7 cellular contexts compared by ENCODE assay signal in the genomic region with DNA sequence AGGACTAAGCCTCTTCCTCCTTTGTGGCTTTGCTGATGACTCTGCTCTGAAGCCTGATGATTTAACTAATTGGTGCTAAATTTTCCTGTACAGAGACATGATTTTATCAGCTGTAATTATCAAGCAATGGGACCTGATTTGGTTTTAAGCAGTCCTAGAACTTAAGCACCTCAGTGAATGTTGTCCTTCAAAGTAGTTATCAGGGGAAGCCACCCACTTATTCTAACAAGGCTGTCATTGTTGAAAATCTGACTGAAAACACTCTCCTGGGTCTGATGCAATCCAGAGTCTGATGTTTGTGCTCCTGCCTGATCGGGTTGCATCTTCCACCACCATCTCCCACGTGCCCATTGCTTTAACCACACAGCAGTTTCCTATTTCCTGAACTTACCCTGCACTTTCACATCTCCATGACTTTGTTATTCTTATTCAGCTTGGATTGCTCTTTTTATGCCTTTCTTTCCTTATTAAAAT. TPM values are rescaled to one million over a fixed set of nuclear protein-coding genes. Genes with fewer than 3 reads are reported as not detected.
DNase-seq lines count a peak whose midpoint lies in the region; ATAC-seq, FAIRE-seq and TF ChIP-seq lines count a peak whose summit lies in the region.

No MANE protein-coding gene starts in this region.

- no peak overlapping the region for H3K23ac ChIP-seq in H1 (ENCODE audit: insufficient read length)

- no peak overlapping the region for H3K9ac ChIP-seq in H1 (replicated peaks in 1 of 4; ENCODE audit: extremely low read depth in 1 of 4, low read depth in 3 of 4, low read length in 3 of 4)

- H3K14ac ChIP-seq in H1 (ENCODE audit: insufficient read length) = no peak overlapping the region

- no peaks in the 10 kb centered on the region for H3K79me2 ChIP-seq in H1 (ENCODE audit: control insufficient read depth in 1 of 2, insufficient read depth in 2 of 2, low read length in 2 of 2)

- peak overlapping the region; percentile 61 for H2AFZ ChIP-seq in H1 (ENCODE audit: low read length)

- ATAC-seq in HG02981 (IDR thresholded peaks at IDR 0.05; ENCODE audit: unreplicated experiment) (peak; percentile 28), GM21576 (IDR thresholded peaks at IDR 0.05; ENCODE audit: unreplicated experiment) (no peak)

- H3K4me2 ChIP-seq in H1 (ENCODE audit: insufficient read depth in 1 of 2, low read depth in 2 of 2, low read length in 2 of 2) = no peak overlapping the region

- intact Hi-C loops in spleen (cut with DNase I; ENCODE audit: low total_unique reads) = loop anchor here (5.0 to 10.0 kb wide), 2 partner anchors 157 to 369 kb away; no protein-coding TSS in a partner anchor

- no peak overlapping the region for H4K91ac ChIP-seq in H1 (replicated peaks; ENCODE audit: insufficient read length, low read length)

- H3K27me3 ChIP-seq in H1 (replicated peaks in 1 of 4; ENCODE audit: control insufficient read depth in 3 of 4, extremely low read depth in 1 of 4, insufficient read depth in 3 of 4, low read length in 3 of 4) = no peaks in the 10 kb centered on the region
- no peaks in the 10 kb centered on the region for H3K27me3 ChIP-seq in spleen (replicated peaks in 1 of 7)

- no peaks in the 10 kb centered on the region for H3K36me3 ChIP-seq in H1 (ENCODE audit: control insufficient read depth in 2 of 4, insufficient read depth in 4 of 4, low read length in 3 of 4)
- no peaks in the 10 kb centered on the region for H3K36me3 ChIP-seq in spleen

- POLR2A ChIA-PET in H1 (lab: Charles Lee; ENCODE audit: partially characterized antibody) = no interaction called here

- H3K9me3 ChIP-seq in H1 (ENCODE audit: insufficient read depth in 2 of 2, low read depth in 1 of 2, low read length in 1 of 2) (no peaks in the 10 kb centered on the region), spleen (no peaks in the 10 kb centered on the region)

- H3K4ac ChIP-seq in H1 (replicated peaks; ENCODE audit: insufficient read length, low read depth, low read length) = no peak overlapping the region

- H4K20me1 ChIP-seq in H1 (replicated peaks in 1 of 2; ENCODE audit: control insufficient read depth in 1 of 2, insufficient read depth in 2 of 2, low read length in 2 of 2) = no peaks in the 10 kb centered on the region

- TF ChIP-seq RAD21 in H1 (IDR thresholded peaks at IDR 0.05 in 1 of 2, conservative IDR thresholded peaks at IDR 0.05 in 1 of 2; ENCODE audit: low read depth in 2 of 2, low read length in 2 of 2) = no peak

- FAIRE-seq in H1 (lab: Jason Lieb, UNC) = no peak
- FAIRE-seq in D721Med (lab: Jason Lieb, UNC) = no peak

- H2BK5ac ChIP-seq in H1 (ENCODE audit: low read depth, low read length) = no peak overlapping the region

- H3K79me1 ChIP-seq in H1 (ENCODE audit: low read depth, low read length) = no peaks in the 10 kb centered on the region

- TF ChIP-seq POLR2A in H1 (IDR thresholded peaks at IDR 0.05; ENCODE audit: control extremely low read depth in 1 of 2, low read depth in 2 of 2, low read length in 2 of 2) (no peak), spleen (IDR thresholded peaks at IDR 0.05) (no peak)

- H2BK20ac ChIP-seq in H1 (ENCODE audit: low read length) = 0 out of 2 replicates have a peak overlapping the region, but pooled peaks have one; percentile 10

- TF ChIP-seq CTCF in GM10266 (IDR thresholded peaks at IDR 0.05; ENCODE audit: control insufficient read depth, insufficient read depth, low read depth, missing control alignments) = no peak
- TF ChIP-seq CTCF in H1 (IDR thresholded peaks at IDR 0.05; ENCODE audit: control extremely low read depth in 1 of 3, insufficient read depth in 1 of 3, low read depth in 1 of 3, low read length in 3 of 3) = no peak
- no peak for TF ChIP-seq CTCF in spleen (IDR thresholded peaks at IDR 0.05 in 8 of 11, conservative IDR thresholded peaks at IDR 0.05 in 3 of 11)
- no peak for TF ChIP-seq CTCF in D721Med (IDR thresholded peaks at IDR 0.05; ENCODE audit: insufficient read depth, missing control alignments)

- no peak overlapping the region for H2AK5ac ChIP-seq in H1 (ENCODE audit: low read depth, low read length)

- DNase-seq in GM10266 (ENCODE audit: extremely low spot score) = peak; percentile 38
- peak; percentile 82 for DNase-seq in SW480 (ENCODE audit: low spot score)
- DNase-seq in H1 (ENCODE audit: low read depth in 1 of 2, low spot score in 2 of 2) = no peak
- DNase-seq in spleen = no peak
- no peak for DNase-seq in D721Med (ENCODE audit: insufficient read length, low spot score)

- H3K23me2 ChIP-seq in H1 (ENCODE audit: low read depth, low read length) = no peaks in the 10 kb centered on the region

- no peak overlapping the region for H4K5ac ChIP-seq in H1 (ENCODE audit: insufficient read length, low read depth, low read length)

- H2BK15ac ChIP-seq in H1 (ENCODE audit: low read length) = no peak overlapping the region

- H3K4me1 ChIP-seq in H1 (replicated peaks in 1 of 4; ENCODE audit: control insufficient read depth in 3 of 4, insufficient read depth in 4 of 4, low read length in 3 of 4) (peaks cover 0 to 4% (median 2%) of the 10 kb centered on the region in 4 experiments; a peak in 2 of 7 replicates), spleen (peaks cover 13 to 59% (median 43%) of the 10 kb centered on the region in 6 donors)

- H3K56ac ChIP-seq in H1 (replicated peaks; ENCODE audit: insufficient read length, low read depth, low read length) = no peak overlapping the region

- H3K18ac ChIP-seq in H1 (ENCODE audit: extremely low read depth, low read length) = no peak overlapping the region

- H2BK120ac ChIP-seq in H1 (replicated peaks; ENCODE audit: low read depth, low read length) = no peak overlapping the region

- H3K27ac ChIP-seq in H1 (ENCODE audit: low read depth, low read length) (no peak overlapping the region), spleen (peak overlapping the region in 5 of 8 donors; percentile 9 to 56 (median 40))

- no peak for TF ChIP-seq EP300 in H1 (IDR thresholded peaks at IDR 0.05; ENCODE audit: borderline replicate concordance in 1 of 2, low read depth in 2 of 2, low read length in 2 of 2)

- 64% methylated on average over 2 of the region's 2 CpGs; no CpG with 5 or more reads in 1 of the 2 experiments for WGBS in H1 (ENCODE audit: extremely low coverage in 1 of 2, insufficient coverage in 1 of 2, insufficient read length in 1 of 2, insufficient replicate concordance in 2 of 2, low coverage in 1 of 2, low lambda C conversion rate in 2 of 2, missing lambda C conversion rate in 1 of 2), 2 experiments
- 1 to 5% (median 4%) methylated on average over 2 of the region's 2 CpGs for WGBS in spleen, 5 donors

- H4K8ac ChIP-seq in H1 (ENCODE audit: extremely low read depth, insufficient read depth, low read length) = no peak overlapping the region

- CTCF ChIA-PET in H1 (lab: Charles Lee; ENCODE audit: partially characterized antibody) = interaction anchor here (0.7 to 7.3 kb wide), 11 partner anchors 9 to 369 kb away, joined by 3 to 41 read pairs (median 5); partner anchors contain the start of gene S1PR1

- H2BK12ac ChIP-seq in H1 (ENCODE audit: low read depth, low read length) = no peak overlapping the region

- H3K4me3 ChIP-seq in H1 (ENCODE audit: extremely low read depth in 1 of 4, insufficient read depth in 2 of 4, low read depth in 3 of 4, low read length in 4 of 4) (no peak overlapping the region), spleen (no peak overlapping the region)

TF ChIP-seq in H1, 55 proteins besides CTCF, POLR2A, EP300 and RAD21:
- peak; percentile 62; the same call in 1 of the 2 replicates for TF ChIP-seq CEBPB (IDR thresholded peaks at IDR 0.05; ENCODE audit: low read depth, low read length)
- no peak for TF ChIP-seq EZH2 (IDR thresholded peaks at IDR 0.05; ENCODE audit: low read depth, low read length, severe bottlenecking)

RNA-seq across cellular contexts. Expression of gene S1PR1, which starts 54.8 kb away (rescaled TPM):
- total RNA-seq in H1 (2021; fragmentation: NEBNext Ultra II Directional; extraction: Animal tissue kit (Norgen Biotek cat#: 25700)) = 3.1 and 3.5 TPM in 2 replicates
- polyA plus RNA-seq in H1 (2011; rRNA removed) (4.7 and 5.5 TPM in 2 replicates), spleen (10 to 100 TPM; 42.5 to 53.9 (median 45.4) TPM)
- polyA plus RNA-seq in H1 (2011; cell fraction: cytosol; rRNA removed) = 3.7 TPM
- polyA plus RNA-seq in H1 (2011; cell fraction: nucleus; rRNA removed) = 6.2 TPM
- polyA plus RNA-seq in H1 (2012, experiment 1 of 2) = 2.0 to 3.5 TPM (median 2.6 TPM) in 4 replicates
- 1.3 TPM for polyA plus RNA-seq in H1 (2012, experiment 2 of 2)
- polyA plus RNA-seq in H1 (2013, experiment 1 of 2) = 3.3 TPM
- 3.7 TPM for polyA plus RNA-seq in H1 (2013, experiment 2 of 2)
- polyA minus RNA-seq in H1 (2011; rRNA and poly(A)+ RNA removed) = 6.7 and 8.4 TPM in 2 replicates
- polyA minus RNA-seq in H1 (2011; cell fraction: cytosol; rRNA and poly(A)+ RNA removed) = 3.3 TPM
- polyA minus RNA-seq in H1 (2011; cell fraction: nucleus; rRNA and poly(A)+ RNA removed) = 10.8 TPM
- 100 to 1,000 TPM in 6 of 7 donors, 10 to 100 TPM in 1; 83.9 to 219 (median 158) TPM for total RNA-seq in spleen

Comparison
In these comparisons a context has a peak if more than half of its experiments do, and no peak if none do; other contexts are left out.
1. DNase-seq: peak in GM10266 (single experiment) and SW480 (single experiment); none in H1 (0 of 2), spleen (single experiment) and D721Med (single experiment).
2. RNA of gene S1PR1, which starts 54.8 kb away (total RNA-seq): 83.9 to 219 TPM in spleen; 3.1 to 3.5 TPM in H1; every median in the first group is over 10 times any median in the second.